Comparison of ENCODE assay signal across 1 cellular context in genomic region chr9:137606734-137607138, GRCh38.
TF ChIP-seq lines count a peak whose summit lies in the region.

No MANE protein-coding gene starts in this region.

TF ChIP-seq in H1, 55 proteins besides CTCF, POLR2A, EP300 and RAD21:
- no peak for TF ChIP-seq GTF2F1 (IDR thresholded peaks at IDR 0.05; ENCODE audit: borderline replicate concordance, low read depth, low read length)
- no peak for TF ChIP-seq TCF12 (IDR thresholded peaks at IDR 0.05; ENCODE audit: low read depth, low read length)
- no peak for TF ChIP-seq CREB1 (IDR thresholded peaks at IDR 0.05)
- no peak for TF ChIP-seq E2F6 (IDR thresholded peaks at IDR 0.05)
- no peak for TF ChIP-seq CBX5 (IDR thresholded peaks at IDR 0.05; ENCODE audit: low read depth, low read length)
- TF ChIP-seq NANOG (IDR thresholded peaks at IDR 0.05; ENCODE audit: insufficient read depth, low read depth, low read length, poor library complexity, severe bottlenecking): no peak
- no peak for TF ChIP-seq PHF8 (conservative IDR thresholded peaks at IDR 0.05; ENCODE audit: low read depth, low read length)
- no peak for TF ChIP-seq NRF1 (IDR thresholded peaks at IDR 0.05; ENCODE audit: low read depth, low read length)
- TF ChIP-seq TAF7 (optimal IDR thresholded peaks at IDR 0.05; ENCODE audit: borderline replicate concordance, low read depth, low read length): no peak
- TF ChIP-seq SAP30 (IDR thresholded peaks at IDR 0.05; ENCODE audit: insufficient read depth, insufficient replicate concordance, low read length): no peak
